ENCODE assay signal across 8 cellular contexts in the genomic region with DNA sequence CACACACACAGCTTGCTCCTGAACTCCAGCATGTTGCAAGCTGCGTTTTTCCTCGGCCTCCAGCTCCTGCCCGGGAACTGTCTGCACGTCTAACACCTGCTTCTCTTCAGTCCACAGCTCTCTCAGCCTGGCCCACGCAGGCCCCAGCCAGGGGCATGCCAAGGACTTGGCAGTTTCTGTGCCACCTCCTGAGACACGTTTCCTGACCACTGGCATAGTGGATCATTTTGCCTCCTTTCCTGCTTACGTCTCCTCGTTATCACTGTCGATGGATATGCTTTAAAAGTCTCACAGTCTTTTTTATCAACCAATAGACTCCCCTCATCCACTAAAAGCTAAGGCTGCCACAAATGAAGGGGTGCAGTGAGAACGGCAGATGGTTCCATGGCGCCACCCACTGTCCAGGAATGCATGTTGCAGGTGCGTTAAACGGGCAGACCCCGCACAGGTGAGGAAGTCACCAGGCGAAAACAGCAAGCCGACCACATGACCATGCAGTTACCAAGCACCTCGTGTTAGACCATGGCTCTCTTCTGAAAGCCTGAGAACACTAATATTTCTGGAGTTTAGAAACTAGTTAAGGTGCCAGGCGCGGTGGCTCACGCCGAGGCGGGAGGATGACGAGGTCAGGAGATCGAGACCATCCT. TPM values are rescaled to one million over a fixed set of nuclear protein-coding genes. Genes with fewer than 3 reads are reported as not detected.
A peak's percentile ranks its signal among the peaks of the same experiment; 100 is the strongest.
DNase-seq lines count a peak whose midpoint lies in the region; ATAC-seq, FAIRE-seq and TF ChIP-seq lines count a peak whose summit lies in the region.

No MANE protein-coding gene starts in this region.

- H3K4me1 ChIP-seq in Loucy (ENCODE audit: insufficient read depth, low read length, poor library complexity, severe bottlenecking), result no peaks in the 10 kb centered on the region
- no peaks in the 10 kb centered on the region for H3K4me1 ChIP-seq in breast epithelium

- H3K36me3 ChIP-seq in Loucy (ENCODE audit: insufficient read depth, low read length) (peaks cover 5% of the 10 kb centered on the region; the same call in 1 of the 2 replicates), breast epithelium (no peaks in the 10 kb centered on the region)

- no peak overlapping the region for H3K27ac ChIP-seq in breast epithelium

- no peak overlapping the region for H3K4me2 ChIP-seq in Loucy (ENCODE audit: low read depth, low read length, poor library complexity, severe bottlenecking)

- intact Hi-C loops in breast epithelium (cut with DNase I; ENCODE audit: low total_unique reads), result no loop called here

- no peak for DNase-seq in D721Med (ENCODE audit: insufficient read length, low spot score)
- peak; percentile 90 for DNase-seq in WTC11 (ENCODE audit: low spot score)
- DNase-seq in breast epithelium (ENCODE audit: low spot score in 2 of 2), result peak in 1 of 2 donors; percentile 33
- no peak for DNase-seq in left lobe of liver (ENCODE audit: low spot score)
- DNase-seq in stimulated activated CD4-positive, alpha-beta T cell treated with anti-CD3 and anti-CD28 coated beads, TNF-alpha, amount 100 ng/mL, for 4 hours (ENCODE audit: low read depth in 3 of 3), result peak in 2 of 3 experiments; percentile 15 to 18

- peaks cover 3% of the 10 kb centered on the region for H3K4me1 Mint-ChIP-seq in WTC11

- peaks cover 3% of the 10 kb centered on the region; the same call in 1 of the 2 replicates for H3K27me3 Mint-ChIP-seq in WTC11 (ENCODE audit: low read depth)

- peak overlapping the region; percentile 3; the same call in 1 of the 2 replicates for H3K27ac Mint-ChIP-seq in WTC11

- H3F3A ChIP-seq in Loucy (ENCODE audit: low read depth), result no peaks in the 10 kb centered on the region

- ATAC-seq in WTC11 (peak; percentile 98), left lobe of liver (peak; percentile 92), HG02852 (IDR thresholded peaks at IDR 0.05; ENCODE audit: unreplicated experiment) (no peak), HG03135 (IDR thresholded peaks at IDR 0.05; ENCODE audit: unreplicated experiment) (no peak)

- no peaks in the 10 kb centered on the region for H3K27me3 ChIP-seq in Loucy (ENCODE audit: insufficient read depth, low read length, poor library complexity, severe bottlenecking)
- H3K27me3 ChIP-seq in breast epithelium, result no peaks in the 10 kb centered on the region

- no peak overlapping the region for H3K4me3 Mint-ChIP-seq in WTC11

- no peaks in the 10 kb centered on the region for H3K9me2 ChIP-seq in Loucy (replicated peaks; ENCODE audit: low read depth, low read length)

- TF ChIP-seq CTCF in D721Med (IDR thresholded peaks at IDR 0.05; ENCODE audit: insufficient read depth, missing control alignments) (peak; percentile 86), Loucy (conservative IDR thresholded peaks at IDR 0.05; ENCODE audit: low read length) (peak; percentile 90), WTC11 (IDR thresholded peaks at IDR 0.05) (peak; percentile 87), breast epithelium (IDR thresholded peaks at IDR 0.05) (peak in 2 of 3 donors; percentile 67 to 74)

- H3K9me3 ChIP-seq in Loucy (ENCODE audit: insufficient read depth, low read depth, low read length), result no peaks in the 10 kb centered on the region
- no peaks in the 10 kb centered on the region for H3K9me3 ChIP-seq in breast epithelium

- H3K9me3 Mint-ChIP-seq in WTC11, result no peaks in the 10 kb centered on the region

- H3K79me2 ChIP-seq in Loucy (ENCODE audit: insufficient read depth, low read length), result no peaks in the 10 kb centered on the region

- no peak for TF ChIP-seq POLR2A in breast epithelium (IDR thresholded peaks at IDR 0.05)

- FAIRE-seq in D721Med (lab: Jason Lieb, UNC), result no peak

- no peak overlapping the region for H3K4me3 ChIP-seq in Loucy (ENCODE audit: low read length, poor library complexity, severe bottlenecking)
- peak overlapping the region in 2 of 3 donors; percentile 30 to 39 for H3K4me3 ChIP-seq in breast epithelium

- CTCF ChIA-PET in WTC11 (lab: Charles Lee), result interaction anchor here (0.6 to 2.9 kb wide), 49 partner anchors 8 to 578 kb away, joined by 3 to 92 read pairs (median 5); a partner anchor contains a TSS

- H4K20me1 ChIP-seq in Loucy (ENCODE audit: insufficient read depth, low read length, poor library complexity, severe bottlenecking), result no peaks in the 10 kb centered on the region

- POLR2A ChIA-PET in WTC11 (lab: Charles Lee), result interaction anchor here (0.8 to 1.6 kb wide), 5 partner anchors 10 to 91 kb away, joined by 3 to 5 read pairs (median 3); a partner anchor contains a TSS

- no peak overlapping the region for H3K9ac ChIP-seq in Loucy (ENCODE audit: low read depth, low read length, poor library complexity, severe bottlenecking)

- H3K36me3 Mint-ChIP-seq in WTC11, result no peaks in the 10 kb centered on the region; the same call in 1 of the 2 replicates

- H2AFZ ChIP-seq in Loucy (ENCODE audit: low read length), result no peak overlapping the region

TF ChIP-seq in WTC11, 78 proteins besides CTCF, POLR2A, EP300 and RAD21 (continues in another document):
- TF ChIP-seq, protein P1, sequence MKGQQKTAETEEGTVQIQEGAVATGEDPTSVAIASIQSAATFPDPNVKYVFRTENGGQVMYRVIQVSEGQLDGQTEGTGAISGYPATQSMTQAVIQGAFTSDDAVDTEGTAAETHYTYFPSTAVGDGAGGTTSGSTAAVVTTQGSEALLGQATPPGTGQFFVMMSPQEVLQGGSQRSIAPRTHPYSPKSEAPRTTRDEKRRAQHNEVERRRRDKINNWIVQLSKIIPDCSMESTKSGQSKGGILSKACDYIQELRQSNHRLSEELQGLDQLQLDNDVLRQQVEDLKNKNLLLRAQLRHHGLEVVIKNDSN (CRISPR knock-in tag; IDR thresholded peaks at IDR 0.05), result peak; percentile 83; the same call in 1 of the 2 replicates
- TF ChIP-seq, protein P2, sequence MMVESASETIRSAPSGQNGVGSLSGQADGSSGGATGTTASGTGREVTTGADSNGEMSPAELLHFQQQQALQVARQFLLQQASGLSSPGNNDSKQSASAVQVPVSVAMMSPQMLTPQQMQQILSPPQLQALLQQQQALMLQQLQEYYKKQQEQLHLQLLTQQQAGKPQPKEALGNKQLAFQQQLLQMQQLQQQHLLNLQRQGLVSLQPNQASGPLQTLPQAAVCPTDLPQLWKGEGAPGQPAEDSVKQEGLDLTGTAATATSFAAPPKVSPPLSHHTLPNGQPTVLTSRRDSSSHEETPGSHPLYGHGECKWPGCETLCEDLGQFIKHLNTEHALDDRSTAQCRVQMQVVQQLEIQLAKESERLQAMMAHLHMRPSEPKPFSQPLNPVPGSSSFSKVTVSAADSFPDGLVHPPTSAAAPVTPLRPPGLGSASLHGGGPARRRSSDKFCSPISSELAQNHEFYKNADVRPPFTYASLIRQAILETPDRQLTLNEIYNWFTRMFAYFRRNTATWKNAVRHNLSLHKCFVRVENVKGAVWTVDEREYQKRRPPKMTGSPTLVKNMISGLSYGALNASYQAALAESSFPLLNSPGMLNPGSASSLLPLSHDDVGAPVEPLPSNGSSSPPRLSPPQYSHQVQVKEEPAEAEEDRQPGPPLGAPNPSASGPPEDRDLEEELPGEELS (CRISPR knock-in tag; IDR thresholded peaks at IDR 0.05), result peak; percentile 84
- no peak for TF ChIP-seq ZNF138 (CRISPR knock-in tag; conservative IDR thresholded peaks at IDR 0.05)
- TF ChIP-seq, protein P3, sequence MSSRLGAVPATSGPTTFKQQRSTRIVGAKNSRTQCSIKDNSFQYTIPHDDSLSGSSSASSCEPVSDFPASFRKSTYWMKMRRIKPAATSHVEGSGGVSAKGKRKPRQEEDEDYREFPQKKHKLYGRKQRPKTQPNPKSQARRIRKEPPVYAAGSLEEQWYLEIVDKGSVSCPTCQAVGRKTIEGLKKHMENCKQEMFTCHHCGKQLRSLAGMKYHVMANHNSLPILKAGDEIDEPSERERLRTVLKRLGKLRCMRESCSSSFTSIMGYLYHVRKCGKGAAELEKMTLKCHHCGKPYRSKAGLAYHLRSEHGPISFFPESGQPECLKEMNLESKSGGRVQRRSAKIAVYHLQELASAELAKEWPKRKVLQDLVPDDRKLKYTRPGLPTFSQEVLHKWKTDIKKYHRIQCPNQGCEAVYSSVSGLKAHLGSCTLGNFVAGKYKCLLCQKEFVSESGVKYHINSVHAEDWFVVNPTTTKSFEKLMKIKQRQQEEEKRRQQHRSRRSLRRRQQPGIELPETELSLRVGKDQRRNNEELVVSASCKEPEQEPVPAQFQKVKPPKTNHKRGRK (CRISPR knock-in tag; IDR thresholded peaks at IDR 0.05; ENCODE audit: borderline replicate concordance), result no peak
- peak; percentile 59; the same call in 1 of the 2 replicates for TF ChIP-seq ZBTB21 (CRISPR knock-in tag; IDR thresholded peaks at IDR 0.05; ENCODE audit: borderline replicate concordance)
- TF ChIP-seq FOXP1 (CRISPR knock-in tag; IDR thresholded peaks at IDR 0.05; ENCODE audit: borderline replicate concordance), result no peak
- no peak for TF ChIP-seq CBFB (CRISPR knock-in tag; IDR thresholded peaks at IDR 0.05; ENCODE audit: low read depth)
- TF ChIP-seq, protein P4, sequence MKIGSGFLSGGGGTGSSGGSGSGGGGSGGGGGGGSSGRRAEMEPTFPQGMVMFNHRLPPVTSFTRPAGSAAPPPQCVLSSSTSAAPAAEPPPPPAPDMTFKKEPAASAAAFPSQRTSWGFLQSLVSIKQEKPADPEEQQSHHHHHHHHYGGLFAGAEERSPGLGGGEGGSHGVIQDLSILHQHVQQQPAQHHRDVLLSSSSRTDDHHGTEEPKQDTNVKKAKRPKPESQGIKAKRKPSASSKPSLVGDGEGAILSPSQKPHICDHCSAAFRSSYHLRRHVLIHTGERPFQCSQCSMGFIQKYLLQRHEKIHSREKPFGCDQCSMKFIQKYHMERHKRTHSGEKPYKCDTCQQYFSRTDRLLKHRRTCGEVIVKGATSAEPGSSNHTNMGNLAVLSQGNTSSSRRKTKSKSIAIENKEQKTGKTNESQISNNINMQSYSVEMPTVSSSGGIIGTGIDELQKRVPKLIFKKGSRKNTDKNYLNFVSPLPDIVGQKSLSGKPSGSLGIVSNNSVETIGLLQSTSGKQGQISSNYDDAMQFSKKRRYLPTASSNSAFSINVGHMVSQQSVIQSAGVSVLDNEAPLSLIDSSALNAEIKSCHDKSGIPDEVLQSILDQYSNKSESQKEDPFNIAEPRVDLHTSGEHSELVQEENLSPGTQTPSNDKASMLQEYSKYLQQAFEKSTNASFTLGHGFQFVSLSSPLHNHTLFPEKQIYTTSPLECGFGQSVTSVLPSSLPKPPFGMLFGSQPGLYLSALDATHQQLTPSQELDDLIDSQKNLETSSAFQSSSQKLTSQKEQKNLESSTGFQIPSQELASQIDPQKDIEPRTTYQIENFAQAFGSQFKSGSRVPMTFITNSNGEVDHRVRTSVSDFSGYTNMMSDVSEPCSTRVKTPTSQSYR (CRISPR knock-in tag; IDR thresholded peaks at IDR 0.05), result no peak

RNA-seq across cellular contexts. Expression of a gene that starts 14.7 kb away (rescaled TPM):
- total RNA-seq in WTC11 (2021) (75.8 to 96.8 TPM (median 78.2 TPM) in 3 replicates), breast epithelium (10 to 100 TPM in 2 of 3 donors, 1 to 10 TPM in 1; 2.4 to 24.3 (median 12.6) TPM), left lobe of liver (1.6 TPM)

RNA-seq across cellular contexts. Expression of a gene that starts 53.8 kb away (rescaled TPM):
- total RNA-seq in WTC11 (2021) (17.4 to 18.8 TPM (median 18.0 TPM) in 3 replicates), breast epithelium (10 to 100 TPM; 18.6 to 22.6 (median 20.8) TPM), left lobe of liver (2.7 TPM)

Comparison
In these comparisons a context has a peak if more than half of its experiments do, and no peak if none do; other contexts are left out.
1. DNase-seq: peak in WTC11 (single experiment) and stimulated activated CD4-positive, alpha-beta T cell treated with anti-CD3 and anti-CD28 coated beads, TNF-alpha, amount 100 ng/mL, for 4 hours (2 of 3); none in D721Med (single experiment) and left lobe of liver (single experiment).
2. ATAC-seq: peak in WTC11 (single experiment) and left lobe of liver (single experiment); none in HG02852 (single experiment) and HG03135 (single experiment).
3. Peak in every context shown above with its lines, with median percentiles within 50 percentile points of each other: CTCF ChIP-seq.